ENCODE assay signal across 19 cellular contexts in genomic region chr16:1528921-1529537, GRCh38. TPM values are rescaled to one million over a fixed set of nuclear protein-coding genes. Genes with fewer than 3 reads are reported as not detected.
DNase-seq lines count a peak whose midpoint lies in the region; ATAC-seq lines count a peak whose summit lies in the region.
"Had no signal": no experiment of that assay in that cellular context is flagged by ENCODE, and none has a peak within 500 bp of the region (broad histone marks: within the 10 kb centered on the region; RNA-seq: fewer than 3 reads in every experiment).

No MANE protein-coding gene starts in this region.

- no peaks in the 10 kb centered on the region for H3K27me3 Mint-ChIP-seq in T-cell

- H3K23ac ChIP-seq in mesenchymal stem cell (ENCODE audit: low read length in 2 of 2), result no peak overlapping the region

- H3K9me3 ChIP-seq in right cardiac atrium (ENCODE audit: control insufficient read depth, low read length), result no peaks in the 10 kb centered on the region
- no peaks in the 10 kb centered on the region for H3K9me3 ChIP-seq in mesenchymal stem cell (ENCODE audit: control insufficient read depth, low read length)

- no peaks in the 10 kb centered on the region for H3K9me3 Mint-ChIP-seq in T-cell

- no peak overlapping the region for H2AK5ac ChIP-seq in mesenchymal stem cell (ENCODE audit: low read length, severe bottlenecking)

- H3K36me3 Mint-ChIP-seq in T-cell, result no peaks in the 10 kb centered on the region

- peaks cover under 1 to 37% of the 10 kb centered on the region in 2 experiments for H3K36me3 ChIP-seq in mesenchymal stem cell (ENCODE audit: control insufficient read depth in 1 of 2, insufficient read depth in 2 of 2, low read depth in 1 of 2, low read length in 2 of 2)
- no peaks in the 10 kb centered on the region for H3K36me3 ChIP-seq in urinary bladder (ENCODE audit: insufficient read depth)

- no peak overlapping the region for H2BK5ac ChIP-seq in mesenchymal stem cell (ENCODE audit: low read depth, low read length, poor library complexity, severe bottlenecking)

- peaks cover under 1% of the 10 kb centered on the region for H3K79me1 ChIP-seq in mesenchymal stem cell (replicated peaks; ENCODE audit: low read length, poor library complexity, severe bottlenecking)

- CTCF ChIA-PET in T-cell (lab: Charles Lee), result no interaction called here

- peak overlapping the region in 1 of 2 experiments; percentile 8 for H2BK12ac ChIP-seq in mesenchymal stem cell (ENCODE audit: low read length in 2 of 2)

- H3K27ac Mint-ChIP-seq in T-cell, result peak overlapping the region; percentile 92 to 95

- H4K8ac ChIP-seq in mesenchymal stem cell (ENCODE audit: low read length), result no peak overlapping the region

- H3K4me2 ChIP-seq in mesenchymal stem cell (ENCODE audit: low read length, poor library complexity, severe bottlenecking), result no peak overlapping the region

- ATAC-seq in right cardiac atrium (no peak), T-cell (replicated peaks in 1 of 4) (no peak), GM19463 (IDR thresholded peaks at IDR 0.05; ENCODE audit: unreplicated experiment) (no peak)
- ATAC-seq: PC-3 had no signal

- no peak overlapping the region for H2AFZ ChIP-seq in mesenchymal stem cell (ENCODE audit: low read depth, low read length)

- POLR2A ChIA-PET in T-cell (lab: Charles Lee), result no interaction called here

- no peak overlapping the region for H3K14ac ChIP-seq in mesenchymal stem cell (ENCODE audit: low read length in 2 of 2)

- H3K4me1 ChIP-seq in right cardiac atrium (ENCODE audit: control insufficient read depth, insufficient read depth, low read length) (peaks cover 8% of the 10 kb centered on the region), mesenchymal stem cell (ENCODE audit: control insufficient read depth, insufficient read depth, low read depth, low read length) (peaks cover 22% of the 10 kb centered on the region), urinary bladder (ENCODE audit: insufficient read depth) (peaks cover 3% of the 10 kb centered on the region)

- WGBS in right cardiac atrium, result 90% methylated on average over 29 of the region's 29 CpGs
- whole genome bisulfite sequencing in mesenchymal stem cell, result 97% methylated on average over 29 of the region's 29 CpGs
- 91% methylated on average over 29 of the region's 29 CpGs for WGBS in urinary bladder

- H2BK120ac ChIP-seq in mesenchymal stem cell (ENCODE audit: low read depth, low read length), result no peak overlapping the region

- peaks cover 42 to 54% (median 48%) of the 10 kb centered on the region in 3 donors for H3K4me1 Mint-ChIP-seq in T-cell

- intact Hi-C loops in right cardiac atrium (cut with DNase I) (no loop called here), cardiac septum (cut with DNase I) (no loop called here)

- no peak overlapping the region for H3K4ac ChIP-seq in mesenchymal stem cell (ENCODE audit: low read depth in 1 of 2, low read length in 2 of 2)

- no peak overlapping the region for H2BK15ac ChIP-seq in mesenchymal stem cell (ENCODE audit: low read depth, poor library complexity, severe bottlenecking)

- peak in 2 of 3 donors; percentile 58 to 60 for DNase-seq in right cardiac atrium
- no peak for DNase-seq in cardiac septum (ENCODE audit: low spot score)
- DNase-seq in T-cell, result no peak
- no peak for DNase-seq in mesenchymal stem cell
- DNase-seq in NCI-H524 treated with DMSO at 0.1 percent for 48 hours (lab: John Stamatoyannopoulos, UW), result no peak
- DNase-seq in ureter (ENCODE audit: low spot score), result no peak
- DNase-seq: COR-L47, DMS153, EL, H7, Karpas-422, MM.1S, NCI-H1105, NCI-H187, PC-3 had no signal

- no peak overlapping the region for H3K18ac ChIP-seq in mesenchymal stem cell (ENCODE audit: low read depth in 1 of 2, low read length in 2 of 2)

- peak overlapping the region; percentile 87 for H4K91ac ChIP-seq in mesenchymal stem cell (ENCODE audit: low read length)

- H3K9ac ChIP-seq in mesenchymal stem cell (ENCODE audit: low read length), result no peak overlapping the region

- H3K4me3 ChIP-seq in right cardiac atrium (ENCODE audit: low read length), result no peak overlapping the region
- H3K4me3 ChIP-seq in mesenchymal stem cell (ENCODE audit: insufficient read depth in 1 of 2, low read depth in 1 of 2, low read length in 2 of 2), result no peak overlapping the region
- H3K4me3 ChIP-seq in urinary bladder (ENCODE audit: low read depth, low read length), result no peak overlapping the region

- H3K27me3 ChIP-seq in right cardiac atrium (ENCODE audit: control insufficient read depth, insufficient read depth) (no peaks in the 10 kb centered on the region), mesenchymal stem cell (ENCODE audit: control insufficient read depth in 1 of 2, insufficient read depth in 1 of 2, low read length in 2 of 2) (no peaks in the 10 kb centered on the region)

- peak overlapping the region in 1 of 3 donors; percentile 65 for H3K4me3 Mint-ChIP-seq in T-cell

- no peak overlapping the region for H3K27ac ChIP-seq in right cardiac atrium (ENCODE audit: low read length)
- H3K27ac ChIP-seq in mesenchymal stem cell (ENCODE audit: low read length, poor library complexity, severe bottlenecking), result no peak overlapping the region
- peak overlapping the region; percentile 24 for H3K27ac ChIP-seq in urinary bladder (ENCODE audit: low read depth)

RNA-seq across cellular contexts. Expression of gene TMEM204, which starts 4.4 kb away (rescaled TPM):
- total RNA-seq in right cardiac atrium (10 to 100 TPM; 19.0 to 22.1 (median 20.9) TPM), cardiac septum (19.8 TPM), T-cell (100 to 1,000 TPM in 3 of 5 donors, 10 to 100 TPM in 2; 33.1 to 158 (median 115) TPM), urinary bladder (10.0 TPM), ureter (32.8 TPM)
- polyA plus RNA-seq in right cardiac atrium (32.2 TPM), urinary bladder (66.0 TPM)
- polyA plus RNA-seq in mesenchymal stem cell (2013, experiment 1 of 2), result 12.5 TPM
- 13.0 TPM for polyA plus RNA-seq in mesenchymal stem cell (2013, experiment 2 of 2)
- total RNA-seq: PC-3 had no signal

RNA-seq across cellular contexts. Expression of gene TELO2, which starts 35.9 kb away (rescaled TPM):
- 10 to 100 TPM; 21.2 to 29.2 (median 23.2) TPM for total RNA-seq in right cardiac atrium
- polyA plus RNA-seq in right cardiac atrium, result 24.6 TPM
- total RNA-seq in cardiac septum, result 17.7 TPM
- total RNA-seq in T-cell, result 10 to 100 TPM; 36.0 to 73.0 (median 56.1) TPM
- 10.0 TPM for polyA plus RNA-seq in mesenchymal stem cell (2013, experiment 1 of 2)
- polyA plus RNA-seq in mesenchymal stem cell (2013, experiment 2 of 2), result 10.2 TPM
- 10.6 TPM for total RNA-seq in urinary bladder
- 39.7 TPM for polyA plus RNA-seq in urinary bladder
- total RNA-seq in ureter, result 58.7 TPM

RNA-seq across cellular contexts. Expression of gene PTX4, which starts 40.3 kb away (rescaled TPM):
- under 1 TPM in 2 of 4 donors, not detected in 2; 0.18 to 0.28 TPM for total RNA-seq in right cardiac atrium
- polyA plus RNA-seq in right cardiac atrium, result 0.09 TPM
- not detected for total RNA-seq in cardiac septum
- under 1 TPM in 1 of 5 donors, not detected in 4; 0.26 TPM for total RNA-seq in T-cell
- not detected for polyA plus RNA-seq in mesenchymal stem cell (2013, experiment 1 of 2)
- polyA plus RNA-seq in mesenchymal stem cell (2013, experiment 2 of 2), result not detected
- total RNA-seq in urinary bladder, result not detected
- polyA plus RNA-seq in urinary bladder, result 0.10 TPM
- total RNA-seq in ureter, result 0.34 TPM
- total RNA-seq: H7 had no signal
- polyA plus RNA-seq: AG04450, BJ had no signal

RNA-seq across cellular contexts. Expression of gene CLCN7, which starts 54.2 kb away (rescaled TPM):
- 10 to 100 TPM; 32.9 to 54.8 (median 49.0) TPM for total RNA-seq in right cardiac atrium
- polyA plus RNA-seq in right cardiac atrium, result 35.7 TPM
- 39.8 TPM for total RNA-seq in cardiac septum
- total RNA-seq in T-cell, result 100 to 1,000 TPM in 3 of 5 donors, 10 to 100 TPM in 2; 77.1 to 141 (median 114) TPM
- polyA plus RNA-seq in mesenchymal stem cell (2013, experiment 1 of 2), result 91.3 TPM
- polyA plus RNA-seq in mesenchymal stem cell (2013, experiment 2 of 2), result 88.2 TPM
- total RNA-seq in urinary bladder, result 19.6 TPM
- polyA plus RNA-seq in urinary bladder, result 64.0 TPM
- total RNA-seq in ureter, result 77.5 TPM

Comparison
In these comparisons a context has a peak if more than half of its experiments do, and no peak if none do; other contexts are left out.
1. DNase-seq: peak in right cardiac atrium (2 of 3); none in cardiac septum (single experiment), T-cell (0 of 34), mesenchymal stem cell (single experiment), NCI-H524 treated with DMSO at 0.1 percent for 48 hours (single experiment) and ureter (single experiment).